22 cellular contexts compared by ENCODE assay signal in the genomic region with DNA sequence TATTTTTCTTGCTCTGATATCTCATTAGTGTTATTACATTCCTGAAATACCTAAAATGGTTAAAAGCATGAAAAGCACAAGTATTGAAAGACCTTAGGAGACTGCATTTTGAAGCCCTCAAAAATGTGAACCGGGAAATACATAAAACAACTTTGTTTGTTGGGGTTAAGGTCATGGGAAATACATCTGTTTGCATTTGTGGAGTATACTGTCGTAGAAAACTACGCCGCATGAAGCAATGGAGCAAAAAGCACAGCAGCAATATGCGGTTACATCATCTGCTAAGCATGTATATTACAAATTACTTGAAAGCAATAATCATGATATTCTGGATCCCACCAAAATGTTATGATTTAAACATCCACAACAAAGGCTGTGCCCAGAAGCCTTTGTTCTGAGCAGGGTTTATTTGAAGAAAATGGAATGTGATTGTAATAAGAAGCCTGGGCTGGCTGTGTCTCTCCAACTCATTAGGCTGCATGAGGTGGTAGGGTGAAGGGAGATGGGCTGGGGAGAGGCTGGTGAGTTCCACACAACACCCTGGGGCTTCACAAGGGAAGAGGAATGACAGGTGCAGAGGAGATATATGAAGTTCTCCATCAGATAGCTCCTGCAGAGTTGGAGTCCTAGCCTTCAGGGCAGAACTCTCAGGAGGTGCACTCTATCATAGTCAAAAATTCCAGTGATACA.
A peak's percentile ranks its signal among the peaks of the same experiment; 100 is the strongest.
DNase-seq lines count a peak whose midpoint lies in the region; ATAC-seq and TF ChIP-seq lines count a peak whose summit lies in the region.
"Had no signal": no experiment of that assay in that cellular context is flagged by ENCODE, and none has a peak within 500 bp of the region (broad histone marks: within the 10 kb centered on the region; RNA-seq: fewer than 3 reads in every experiment).

No MANE protein-coding gene starts in this region.

- no CpG with 5 or more reads among the region's 5 CpGs for WGBS in trophoblast cell (ENCODE audit: extremely low coverage, insufficient coverage, insufficient read length)
- 76 to 85% (median 80%) methylated on average over 5 of the region's 5 CpGs for WGBS in spleen, 5 donors

- H2BK12ac ChIP-seq in trophoblast cell (ENCODE audit: low read length), result no peak overlapping the region

- peaks cover 2% of the 10 kb centered on the region for H3K79me2 ChIP-seq in trophoblast cell (ENCODE audit: control insufficient read depth, insufficient read depth, low read length, poor library complexity)

- intact Hi-C loops in spleen (cut with DNase I; ENCODE audit: low total_unique reads), result no loop called here

- H2AK5ac ChIP-seq in trophoblast cell (ENCODE audit: low read length), result no peak overlapping the region

- no peaks in the 10 kb centered on the region for H3K4me1 Mint-ChIP-seq in effector memory CD8-positive, alpha-beta T cell (ENCODE audit: low read depth in 2 of 2)

- no peak overlapping the region for H4K12ac ChIP-seq in trophoblast cell (ENCODE audit: low read depth, low read length)

- H3K27me3 ChIP-seq in adipocyte (replicated peaks; ENCODE audit: control insufficient read depth, insufficient read depth, low read length) (no peaks in the 10 kb centered on the region), trophoblast cell (ENCODE audit: insufficient read depth, low read length) (no peaks in the 10 kb centered on the region), spleen (replicated peaks in 1 of 7) (no peaks in the 10 kb centered on the region)
- H3K27me3 ChIP-seq: gastrocnemius medialis, stomach, vagina had no signal

- no peak overlapping the region for H3K27ac Mint-ChIP-seq in effector memory CD8-positive, alpha-beta T cell
- H3K27ac Mint-ChIP-seq: activated CD8-positive, alpha-beta T cell treated with anti-CD3 and anti-CD28 coated beads for 36 hours; activated T-helper 1 cell treated with anti-CD3 and anti-CD28 coated beads, Interleukin-12 subunit alpha, Interleukin-12 subunit beta, Interleukin-2, Interleukin-4 antibody, amounts not matched to agents 30 ng/mL and 10 ng/mL and 1 ng/mL, durations not matched to agents 14 hours and 24 hours and 36 hours; H9 had no signal

- H2BK5ac ChIP-seq in trophoblast cell (ENCODE audit: low read depth, low read length, poor library complexity), result no peak overlapping the region

- H3K9me3 ChIP-seq in adipocyte (ENCODE audit: control insufficient read depth, low read length), result no peaks in the 10 kb centered on the region
- H3K9me3 ChIP-seq in trophoblast cell (ENCODE audit: insufficient read depth, low read depth, low read length), result no peaks in the 10 kb centered on the region
- H3K9me3 ChIP-seq in spleen, result no peaks in the 10 kb centered on the region
- H3K9me3 ChIP-seq: gastrocnemius medialis, stomach, vagina had no signal

- H3K4me2 ChIP-seq in trophoblast cell (ENCODE audit: low read length), result no peak overlapping the region
- H3K4me2 ChIP-seq: KMS-11 had no signal

- no peaks in the 10 kb centered on the region for H3K79me1 ChIP-seq in trophoblast cell (ENCODE audit: low read length)

- no peak overlapping the region for H2AFZ ChIP-seq in trophoblast cell (ENCODE audit: insufficient read depth, low read length, poor library complexity)

- no peak overlapping the region for H3K18ac ChIP-seq in trophoblast cell (ENCODE audit: low read length)

- no peak overlapping the region for H4K91ac ChIP-seq in trophoblast cell (ENCODE audit: low read depth, low read length)

- no peaks in the 10 kb centered on the region for H3K36me3 Mint-ChIP-seq in effector memory CD8-positive, alpha-beta T cell (ENCODE audit: insufficient read depth)

- no peak overlapping the region for H3K4me3 ChIP-seq in adipocyte (ENCODE audit: low read length)
- no peak overlapping the region for H3K4me3 ChIP-seq in fibroblast of the aortic adventitia (ENCODE audit: low read depth, low read length)
- H3K4me3 ChIP-seq in trophoblast cell (ENCODE audit: low read depth, low read length), result no peak overlapping the region
- H3K4me3 ChIP-seq in spleen, result no peak overlapping the region
- H3K4me3 ChIP-seq: gastrocnemius medialis, stomach, vagina had no signal

- H2BK120ac ChIP-seq in trophoblast cell (ENCODE audit: insufficient read depth, low read length, poor library complexity), result no peak overlapping the region

- no peak overlapping the region for H3K23ac ChIP-seq in trophoblast cell (ENCODE audit: low read length)

- TF ChIP-seq CTCF in fibroblast of the aortic adventitia (IDR thresholded peaks at IDR 0.05; ENCODE audit: insufficient read depth, low read length), result no peak
- no peak for TF ChIP-seq CTCF in spleen (IDR thresholded peaks at IDR 0.05 in 8 of 11, conservative IDR thresholded peaks at IDR 0.05 in 3 of 11)

- no peak for ATAC-seq in effector memory CD8-positive, alpha-beta T cell (replicated peaks)
- no peak for ATAC-seq in HG03521 (IDR thresholded peaks at IDR 0.05; ENCODE audit: unreplicated experiment)
- ATAC-seq: activated CD8-positive, alpha-beta T cell treated with anti-CD3 and anti-CD28 coated beads for 36 hours; gastrocnemius medialis had no signal

- no peaks in the 10 kb centered on the region for H3K27me3 Mint-ChIP-seq in effector memory CD8-positive, alpha-beta T cell
- H3K27me3 Mint-ChIP-seq: activated CD8-positive, alpha-beta T cell treated with anti-CD3 and anti-CD28 coated beads for 36 hours had no signal

- peaks cover 7% of the 10 kb centered on the region for H3K4me1 ChIP-seq in adipocyte (ENCODE audit: control insufficient read depth, insufficient read depth, low read length)
- peaks cover 2 to 6% of the 10 kb centered on the region in 2 experiments for H3K4me1 ChIP-seq in trophoblast cell (ENCODE audit: control insufficient read depth in 1 of 2, insufficient read depth in 2 of 2, low read length in 2 of 2)
- no peaks in the 10 kb centered on the region for H3K4me1 ChIP-seq in spleen
- H3K4me1 ChIP-seq: gastrocnemius medialis, vagina had no signal

- DNase-seq in ELF-1 (ENCODE audit: low read depth, low spot score) (peak; percentile 8), adipocyte (ENCODE audit: low read depth) (peak; percentile 79), fibroblast of the aortic adventitia (ENCODE audit: low read depth) (peak; percentile 43), trophoblast cell (peak; percentile 40 to 41), spleen (no peak)
- DNase-seq in effector memory CD8-positive, alpha-beta T cell, result no peak
- no peak for DNase-seq in stimulated activated CD4-positive, alpha-beta T cell treated with anti-CD3 and anti-CD28 coated beads, Interleukin-2, amount 100 ng/mL, for 24 hours
- DNase-seq: activated CD8-positive, alpha-beta T cell treated with anti-CD3 and anti-CD28 coated beads for 36 hours; C1 segment of cervical spinal cord; gastrocnemius medialis; H9; islet precursor cell; midbrain; NCI-H1436; NCI-H446 treated with DMSO at 0.1 percent for 48 hours; occipital lobe; stimulated activated CD4-positive, alpha-beta T cell treated with anti-CD3 and anti-CD28 coated beads, Interleukin-12 subunit alpha, Interleukin-12 subunit beta, amount 100 ng/mL, for 4 hours; stomach had no signal

- H3K14ac ChIP-seq in trophoblast cell (ENCODE audit: low read length), result no peak overlapping the region

- no peak overlapping the region for H3K9ac ChIP-seq in adipocyte (ENCODE audit: low read length)
- no peak overlapping the region for H3K9ac ChIP-seq in trophoblast cell (ENCODE audit: low read length)
- H3K9ac ChIP-seq: KMS-11 had no signal

- no peak overlapping the region for H3K27ac ChIP-seq in trophoblast cell (ENCODE audit: low read depth, low read length)
- H3K27ac ChIP-seq in spleen, result no peak overlapping the region
- H3K27ac ChIP-seq: gastrocnemius medialis, KMS-11, stomach, vagina had no signal

- H3K36me3 ChIP-seq in adipocyte (ENCODE audit: control insufficient read depth, insufficient read depth, low read length, severe bottlenecking) (no peaks in the 10 kb centered on the region), trophoblast cell (ENCODE audit: control insufficient read depth in 1 of 2, insufficient read depth in 2 of 2, low read length in 2 of 2) (no peaks in the 10 kb centered on the region), spleen (no peaks in the 10 kb centered on the region)
- H3K36me3 ChIP-seq: gastrocnemius medialis, stomach, vagina had no signal

- no peak overlapping the region for H3K4ac ChIP-seq in trophoblast cell (ENCODE audit: low read depth, low read length)

- H3K4me3 Mint-ChIP-seq in effector memory CD8-positive, alpha-beta T cell, result no peak overlapping the region
- H3K4me3 Mint-ChIP-seq: activated CD8-positive, alpha-beta T cell treated with anti-CD3 and anti-CD28 coated beads for 36 hours; activated T-helper 1 cell treated with anti-CD3 and anti-CD28 coated beads, Interleukin-12 subunit alpha, Interleukin-12 subunit beta, Interleukin-2, Interleukin-4 antibody, amounts not matched to agents 30 ng/mL and 10 ng/mL and 1 ng/mL, durations not matched to agents 14 hours and 24 hours and 36 hours; H9 had no signal

- no peak overlapping the region for H4K8ac ChIP-seq in trophoblast cell (ENCODE audit: low read depth, low read length)

- no peak for TF ChIP-seq POLR2A in spleen (IDR thresholded peaks at IDR 0.05)

- peaks cover 0 to 2% of the 10 kb centered on the region in 2 donors for H3K9me3 Mint-ChIP-seq in effector memory CD8-positive, alpha-beta T cell
- H3K9me3 Mint-ChIP-seq: activated CD8-positive, alpha-beta T cell treated with anti-CD3 and anti-CD28 coated beads for 36 hours; activated T-helper 1 cell treated with anti-CD3 and anti-CD28 coated beads, Interleukin-12 subunit alpha, Interleukin-12 subunit beta, Interleukin-2, Interleukin-4 antibody, amounts not matched to agents 30 ng/mL and 10 ng/mL and 1 ng/mL, durations not matched to agents 14 hours and 24 hours and 36 hours; H9 had no signal

Comparison
In these comparisons a context has a peak if more than half of its experiments do, and no peak if none do; other contexts are left out.
1. DNase-seq: peak in ELF-1 (single experiment), adipocyte (single experiment), fibroblast of the aortic adventitia (single experiment) and trophoblast cell (2 of 2); none in effector memory CD8-positive, alpha-beta T cell (0 of 3), spleen (single experiment) and stimulated activated CD4-positive, alpha-beta T cell treated with anti-CD3 and anti-CD28 coated beads, Interleukin-2, amount 100 ng/mL, for 24 hours (0 of 2).